ENCODE assay signal across 6 cellular contexts in genomic region chr7:14697684-14698083, GRCh38.
"Had no signal": no experiment of that assay in that cellular context is flagged by ENCODE, and none has a peak within 500 bp of the region (broad histone marks: within the 10 kb centered on the region; RNA-seq: fewer than 3 reads in every experiment).

No MANE protein-coding gene starts in this region.

- H3K4me3 Mint-ChIP-seq: IgD-negative memory B cell had no signal

- DNase-seq: IMR-90, KG1 had no signal

- H3K9me3 Mint-ChIP-seq: IgD-negative memory B cell had no signal

- H3K4me1 Mint-ChIP-seq: IgD-negative memory B cell had no signal

- H3K27ac ChIP-seq: HL-60 had no signal

- H3K36me3 Mint-ChIP-seq: IgD-negative memory B cell had no signal

- ATAC-seq: HepG2 had no signal

- FAIRE-seq: HepG2, HTR-8/SVneo had no signal
